1 cellular context compared by ENCODE assay signal in the genomic region with DNA sequence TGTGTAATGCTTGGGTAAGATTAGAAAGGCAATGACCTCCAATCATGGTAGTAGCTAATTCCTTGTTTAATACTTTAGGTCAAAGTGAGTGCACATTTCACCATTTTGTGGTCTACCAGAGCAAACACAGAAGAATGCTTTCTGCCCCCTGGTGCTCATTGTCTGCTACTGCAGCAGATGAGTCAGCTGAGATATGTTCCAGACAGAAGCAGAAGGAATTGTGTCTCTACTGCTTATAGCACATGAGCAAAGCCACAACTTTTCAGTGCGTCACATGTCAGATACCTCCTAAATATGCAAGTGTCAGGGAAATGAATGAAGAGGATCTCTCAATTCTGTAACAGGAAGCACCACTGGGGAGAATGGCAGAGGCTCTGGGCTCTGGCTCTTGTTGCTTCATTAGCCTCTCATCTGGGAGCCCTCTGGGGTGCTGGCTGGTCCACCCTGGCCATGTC.
TF ChIP-seq lines count a peak whose summit lies in the region.

No MANE protein-coding gene starts in this region.

TF ChIP-seq in HepG2, 621 proteins besides CTCF, POLR2A, EP300 and RAD21 (continued from another document and continues in another):
- TF ChIP-seq, protein P1, sequence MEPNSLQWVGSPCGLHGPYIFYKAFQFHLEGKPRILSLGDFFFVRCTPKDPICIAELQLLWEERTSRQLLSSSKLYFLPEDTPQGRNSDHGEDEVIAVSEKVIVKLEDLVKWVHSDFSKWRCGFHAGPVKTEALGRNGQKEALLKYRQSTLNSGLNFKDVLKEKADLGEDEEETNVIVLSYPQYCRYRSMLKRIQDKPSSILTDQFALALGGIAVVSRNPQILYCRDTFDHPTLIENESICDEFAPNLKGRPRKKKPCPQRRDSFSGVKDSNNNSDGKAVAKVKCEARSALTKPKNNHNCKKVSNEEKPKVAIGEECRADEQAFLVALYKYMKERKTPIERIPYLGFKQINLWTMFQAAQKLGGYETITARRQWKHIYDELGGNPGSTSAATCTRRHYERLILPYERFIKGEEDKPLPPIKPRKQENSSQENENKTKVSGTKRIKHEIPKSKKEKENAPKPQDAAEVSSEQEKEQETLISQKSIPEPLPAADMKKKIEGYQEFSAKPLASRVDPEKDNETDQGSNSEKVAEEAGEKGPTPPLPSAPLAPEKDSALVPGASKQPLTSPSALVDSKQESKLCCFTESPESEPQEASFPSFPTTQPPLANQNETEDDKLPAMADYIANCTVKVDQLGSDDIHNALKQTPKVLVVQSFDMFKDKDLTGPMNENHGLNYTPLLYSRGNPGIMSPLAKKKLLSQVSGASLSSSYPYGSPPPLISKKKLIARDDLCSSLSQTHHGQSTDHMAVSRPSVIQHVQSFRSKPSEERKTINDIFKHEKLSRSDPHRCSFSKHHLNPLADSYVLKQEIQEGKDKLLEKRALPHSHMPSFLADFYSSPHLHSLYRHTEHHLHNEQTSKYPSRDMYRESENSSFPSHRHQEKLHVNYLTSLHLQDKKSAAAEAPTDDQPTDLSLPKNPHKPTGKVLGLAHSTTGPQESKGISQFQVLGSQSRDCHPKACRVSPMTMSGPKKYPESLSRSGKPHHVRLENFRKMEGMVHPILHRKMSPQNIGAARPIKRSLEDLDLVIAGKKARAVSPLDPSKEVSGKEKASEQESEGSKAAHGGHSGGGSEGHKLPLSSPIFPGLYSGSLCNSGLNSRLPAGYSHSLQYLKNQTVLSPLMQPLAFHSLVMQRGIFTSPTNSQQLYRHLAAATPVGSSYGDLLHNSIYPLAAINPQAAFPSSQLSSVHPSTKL (CRISPR knock-in tag; IDR thresholded peaks at IDR 0.05), result peak; percentile 50
- TF ChIP-seq ZNF7 (CRISPR knock-in tag; IDR thresholded peaks at IDR 0.05) (no peak), ELF3 (CRISPR knock-in tag; IDR thresholded peaks at IDR 0.05) (peak; percentile 49; the same call in 1 of the 2 replicates), LCORL (IDR thresholded peaks at IDR 0.05) (no peak), LCORL (CRISPR knock-in tag; IDR thresholded peaks at IDR 0.05) (no peak), ZNF12 (CRISPR knock-in tag; IDR thresholded peaks at IDR 0.05) (no peak), MIER2 (CRISPR knock-in tag; IDR thresholded peaks at IDR 0.05) (no peak), SP140L (CRISPR knock-in tag; IDR thresholded peaks at IDR 0.05; ENCODE audit: borderline replicate concordance) (no peak), NPAS2 (CRISPR knock-in tag; IDR thresholded peaks at IDR 0.05; ENCODE audit: borderline replicate concordance) (no peak), ZNF292 (CRISPR knock-in tag; IDR thresholded peaks at IDR 0.05; ENCODE audit: borderline replicate concordance, low read depth) (no peak), MAFF (IDR thresholded peaks at IDR 0.05; ENCODE audit: low read depth, low read length) (0 out of 2 replicates have a peak, but pooled peaks have one; percentile 7), SSRP1 (CRISPR knock-in tag; IDR thresholded peaks at IDR 0.05) (0 out of 2 replicates have a peak, but pooled peaks have one; percentile 80), NFRKB (IDR thresholded peaks at IDR 0.05) (no peak), ZNF207 (IDR thresholded peaks at IDR 0.05; ENCODE audit: borderline replicate concordance) (no peak), TOPORS (CRISPR knock-in tag; IDR thresholded peaks at IDR 0.05) (no peak), MLLT10 (CRISPR knock-in tag; IDR thresholded peaks at IDR 0.05) (no peak), RFX5 (IDR thresholded peaks at IDR 0.05; ENCODE audit: low read depth, low read length) (no peak), CREM (IDR thresholded peaks at IDR 0.05) (no peak), CREM (CRISPR knock-in tag; IDR thresholded peaks at IDR 0.05) (no peak), TCF12 (IDR thresholded peaks at IDR 0.05) (no peak), TCF12 (CRISPR knock-in tag; IDR thresholded peaks at IDR 0.05) (no peak), ZSCAN29 (CRISPR knock-in tag; conservative IDR thresholded peaks at IDR 0.05) (peak; percentile 95; the same call in 1 of the 2 replicates), SIX1 (CRISPR knock-in tag; IDR thresholded peaks at IDR 0.05; ENCODE audit: borderline replicate concordance) (no peak), CCDC6 (CRISPR knock-in tag; IDR thresholded peaks at IDR 0.05) (no peak), HMGA1 (CRISPR knock-in tag; conservative IDR thresholded peaks at IDR 0.05) (no peak), CENPX (CRISPR knock-in tag; IDR thresholded peaks at IDR 0.05) (no peak), TCF7 (IDR thresholded peaks at IDR 0.05; ENCODE audit: low read depth) (no peak), ZNF256 (CRISPR knock-in tag; conservative IDR thresholded peaks at IDR 0.05) (no peak), NCOA2 (CRISPR knock-in tag; IDR thresholded peaks at IDR 0.05) (no peak), SMAD3 (CRISPR knock-in tag; IDR thresholded peaks at IDR 0.05) (no peak), RARA (CRISPR knock-in tag; IDR thresholded peaks at IDR 0.05) (peak; percentile 39; the same call in 1 of the 2 replicates), ZNF367 (CRISPR knock-in tag; IDR thresholded peaks at IDR 0.05; ENCODE audit: borderline replicate concordance) (no peak), HNF4G (IDR thresholded peaks at IDR 0.05; ENCODE audit: borderline replicate concordance, low read depth, low read length) (no peak), HNF4G (CRISPR knock-in tag; IDR thresholded peaks at IDR 0.05; ENCODE audit: borderline replicate concordance, low read depth) (no peak), ZNF839 (CRISPR knock-in tag; IDR thresholded peaks at IDR 0.05; ENCODE audit: borderline replicate concordance) (no peak), ZNF564 (CRISPR knock-in tag; IDR thresholded peaks at IDR 0.05) (no peak), HNRNPL (IDR thresholded peaks at IDR 0.05; ENCODE audit: low read depth, low read length) (no peak), RBAK (CRISPR knock-in tag; IDR thresholded peaks at IDR 0.05) (no peak), PITX1 (CRISPR knock-in tag; IDR thresholded peaks at IDR 0.05) (0 out of 2 replicates have a peak, but pooled peaks have one; percentile 15), TBX3 (IDR thresholded peaks at IDR 0.05; ENCODE audit: borderline replicate concordance) (no peak), YEATS2 (CRISPR knock-in tag; IDR thresholded peaks at IDR 0.05; ENCODE audit: borderline replicate concordance) (0 out of 2 replicates have a peak, but pooled peaks have one; percentile 52)
- TF ChIP-seq, protein P2, sequence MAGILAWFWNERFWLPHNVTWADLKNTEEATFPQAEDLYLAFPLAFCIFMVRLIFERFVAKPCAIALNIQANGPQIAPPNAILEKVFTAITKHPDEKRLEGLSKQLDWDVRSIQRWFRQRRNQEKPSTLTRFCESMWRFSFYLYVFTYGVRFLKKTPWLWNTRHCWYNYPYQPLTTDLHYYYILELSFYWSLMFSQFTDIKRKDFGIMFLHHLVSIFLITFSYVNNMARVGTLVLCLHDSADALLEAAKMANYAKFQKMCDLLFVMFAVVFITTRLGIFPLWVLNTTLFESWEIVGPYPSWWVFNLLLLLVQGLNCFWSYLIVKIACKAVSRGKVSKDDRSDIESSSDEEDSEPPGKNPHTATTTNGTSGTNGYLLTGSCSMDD (CRISPR knock-in tag; IDR thresholded peaks at IDR 0.05), result no peak
- TF ChIP-seq, protein P3, sequence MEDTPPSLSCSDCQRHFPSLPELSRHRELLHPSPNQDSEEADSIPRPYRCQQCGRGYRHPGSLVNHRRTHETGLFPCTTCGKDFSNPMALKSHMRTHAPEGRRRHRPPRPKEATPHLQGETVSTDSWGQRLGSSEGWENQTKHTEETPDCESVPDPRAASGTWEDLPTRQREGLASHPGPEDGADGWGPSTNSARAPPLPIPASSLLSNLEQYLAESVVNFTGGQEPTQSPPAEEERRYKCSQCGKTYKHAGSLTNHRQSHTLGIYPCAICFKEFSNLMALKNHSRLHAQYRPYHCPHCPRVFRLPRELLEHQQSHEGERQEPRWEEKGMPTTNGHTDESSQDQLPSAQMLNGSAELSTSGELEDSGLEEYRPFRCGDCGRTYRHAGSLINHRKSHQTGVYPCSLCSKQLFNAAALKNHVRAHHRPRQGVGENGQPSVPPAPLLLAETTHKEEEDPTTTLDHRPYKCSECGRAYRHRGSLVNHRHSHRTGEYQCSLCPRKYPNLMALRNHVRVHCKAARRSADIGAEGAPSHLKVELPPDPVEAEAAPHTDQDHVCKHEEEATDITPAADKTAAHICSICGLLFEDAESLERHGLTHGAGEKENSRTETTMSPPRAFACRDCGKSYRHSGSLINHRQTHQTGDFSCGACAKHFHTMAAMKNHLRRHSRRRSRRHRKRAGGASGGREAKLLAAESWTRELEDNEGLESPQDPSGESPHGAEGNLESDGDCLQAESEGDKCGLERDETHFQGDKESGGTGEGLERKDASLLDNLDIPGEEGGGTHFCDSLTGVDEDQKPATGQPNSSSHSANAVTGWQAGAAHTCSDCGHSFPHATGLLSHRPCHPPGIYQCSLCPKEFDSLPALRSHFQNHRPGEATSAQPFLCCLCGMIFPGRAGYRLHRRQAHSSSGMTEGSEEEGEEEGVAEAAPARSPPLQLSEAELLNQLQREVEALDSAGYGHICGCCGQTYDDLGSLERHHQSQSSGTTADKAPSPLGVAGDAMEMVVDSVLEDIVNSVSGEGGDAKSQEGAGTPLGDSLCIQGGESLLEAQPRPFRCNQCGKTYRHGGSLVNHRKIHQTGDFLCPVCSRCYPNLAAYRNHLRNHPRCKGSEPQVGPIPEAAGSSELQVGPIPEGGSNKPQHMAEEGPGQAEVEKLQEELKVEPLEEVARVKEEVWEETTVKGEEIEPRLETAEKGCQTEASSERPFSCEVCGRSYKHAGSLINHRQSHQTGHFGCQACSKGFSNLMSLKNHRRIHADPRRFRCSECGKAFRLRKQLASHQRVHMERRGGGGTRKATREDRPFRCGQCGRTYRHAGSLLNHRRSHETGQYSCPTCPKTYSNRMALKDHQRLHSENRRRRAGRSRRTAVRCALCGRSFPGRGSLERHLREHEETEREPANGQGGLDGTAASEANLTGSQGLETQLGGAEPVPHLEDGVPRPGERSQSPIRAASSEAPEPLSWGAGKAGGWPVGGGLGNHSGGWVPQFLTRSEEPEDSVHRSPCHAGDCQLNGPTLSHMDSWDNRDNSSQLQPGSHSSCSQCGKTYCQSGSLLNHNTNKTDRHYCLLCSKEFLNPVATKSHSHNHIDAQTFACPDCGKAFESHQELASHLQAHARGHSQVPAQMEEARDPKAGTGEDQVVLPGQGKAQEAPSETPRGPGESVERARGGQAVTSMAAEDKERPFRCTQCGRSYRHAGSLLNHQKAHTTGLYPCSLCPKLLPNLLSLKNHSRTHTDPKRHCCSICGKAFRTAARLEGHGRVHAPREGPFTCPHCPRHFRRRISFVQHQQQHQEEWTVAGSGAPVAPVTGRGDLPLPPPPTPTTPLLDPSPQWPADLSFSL (CRISPR knock-in tag; IDR thresholded peaks at IDR 0.05), result no peak
- TF ChIP-seq, protein P4, sequence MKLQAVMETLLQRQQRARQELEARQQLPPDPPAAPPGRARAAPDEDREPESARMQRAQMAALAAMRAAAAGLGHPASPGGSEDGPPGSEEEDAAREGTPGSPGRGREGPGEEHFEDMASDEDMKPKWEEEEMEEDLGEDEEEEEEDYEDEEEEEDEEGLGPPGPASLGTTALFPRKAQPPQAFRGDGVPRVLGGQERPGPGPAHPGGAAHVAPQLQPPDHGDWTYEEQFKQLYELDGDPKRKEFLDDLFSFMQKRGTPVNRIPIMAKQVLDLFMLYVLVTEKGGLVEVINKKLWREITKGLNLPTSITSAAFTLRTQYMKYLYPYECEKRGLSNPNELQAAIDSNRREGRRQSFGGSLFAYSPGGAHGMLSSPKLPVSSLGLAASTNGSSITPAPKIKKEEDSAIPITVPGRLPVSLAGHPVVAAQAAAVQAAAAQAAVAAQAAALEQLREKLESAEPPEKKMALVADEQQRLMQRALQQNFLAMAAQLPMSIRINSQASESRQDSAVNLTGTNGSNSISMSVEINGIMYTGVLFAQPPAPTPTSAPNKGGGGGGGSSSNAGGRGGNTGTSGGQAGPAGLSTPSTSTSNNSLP (IDR thresholded peaks at IDR 0.05; ENCODE audit: low read depth, low read length), result no peak
- TF ChIP-seq, protein P5, sequence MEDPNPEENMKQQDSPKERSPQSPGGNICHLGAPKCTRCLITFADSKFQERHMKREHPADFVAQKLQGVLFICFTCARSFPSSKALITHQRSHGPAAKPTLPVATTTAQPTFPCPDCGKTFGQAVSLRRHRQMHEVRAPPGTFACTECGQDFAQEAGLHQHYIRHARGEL (CRISPR knock-in tag; IDR thresholded peaks at IDR 0.05), result no peak
- TF ChIP-seq, protein P6, sequence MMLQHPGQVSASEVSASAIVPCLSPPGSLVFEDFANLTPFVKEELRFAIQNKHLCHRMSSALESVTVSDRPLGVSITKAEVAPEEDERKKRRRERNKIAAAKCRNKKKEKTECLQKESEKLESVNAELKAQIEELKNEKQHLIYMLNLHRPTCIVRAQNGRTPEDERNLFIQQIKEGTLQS (CRISPR knock-in tag; IDR thresholded peaks at IDR 0.05), result no peak
- TF ChIP-seq, protein P7, sequence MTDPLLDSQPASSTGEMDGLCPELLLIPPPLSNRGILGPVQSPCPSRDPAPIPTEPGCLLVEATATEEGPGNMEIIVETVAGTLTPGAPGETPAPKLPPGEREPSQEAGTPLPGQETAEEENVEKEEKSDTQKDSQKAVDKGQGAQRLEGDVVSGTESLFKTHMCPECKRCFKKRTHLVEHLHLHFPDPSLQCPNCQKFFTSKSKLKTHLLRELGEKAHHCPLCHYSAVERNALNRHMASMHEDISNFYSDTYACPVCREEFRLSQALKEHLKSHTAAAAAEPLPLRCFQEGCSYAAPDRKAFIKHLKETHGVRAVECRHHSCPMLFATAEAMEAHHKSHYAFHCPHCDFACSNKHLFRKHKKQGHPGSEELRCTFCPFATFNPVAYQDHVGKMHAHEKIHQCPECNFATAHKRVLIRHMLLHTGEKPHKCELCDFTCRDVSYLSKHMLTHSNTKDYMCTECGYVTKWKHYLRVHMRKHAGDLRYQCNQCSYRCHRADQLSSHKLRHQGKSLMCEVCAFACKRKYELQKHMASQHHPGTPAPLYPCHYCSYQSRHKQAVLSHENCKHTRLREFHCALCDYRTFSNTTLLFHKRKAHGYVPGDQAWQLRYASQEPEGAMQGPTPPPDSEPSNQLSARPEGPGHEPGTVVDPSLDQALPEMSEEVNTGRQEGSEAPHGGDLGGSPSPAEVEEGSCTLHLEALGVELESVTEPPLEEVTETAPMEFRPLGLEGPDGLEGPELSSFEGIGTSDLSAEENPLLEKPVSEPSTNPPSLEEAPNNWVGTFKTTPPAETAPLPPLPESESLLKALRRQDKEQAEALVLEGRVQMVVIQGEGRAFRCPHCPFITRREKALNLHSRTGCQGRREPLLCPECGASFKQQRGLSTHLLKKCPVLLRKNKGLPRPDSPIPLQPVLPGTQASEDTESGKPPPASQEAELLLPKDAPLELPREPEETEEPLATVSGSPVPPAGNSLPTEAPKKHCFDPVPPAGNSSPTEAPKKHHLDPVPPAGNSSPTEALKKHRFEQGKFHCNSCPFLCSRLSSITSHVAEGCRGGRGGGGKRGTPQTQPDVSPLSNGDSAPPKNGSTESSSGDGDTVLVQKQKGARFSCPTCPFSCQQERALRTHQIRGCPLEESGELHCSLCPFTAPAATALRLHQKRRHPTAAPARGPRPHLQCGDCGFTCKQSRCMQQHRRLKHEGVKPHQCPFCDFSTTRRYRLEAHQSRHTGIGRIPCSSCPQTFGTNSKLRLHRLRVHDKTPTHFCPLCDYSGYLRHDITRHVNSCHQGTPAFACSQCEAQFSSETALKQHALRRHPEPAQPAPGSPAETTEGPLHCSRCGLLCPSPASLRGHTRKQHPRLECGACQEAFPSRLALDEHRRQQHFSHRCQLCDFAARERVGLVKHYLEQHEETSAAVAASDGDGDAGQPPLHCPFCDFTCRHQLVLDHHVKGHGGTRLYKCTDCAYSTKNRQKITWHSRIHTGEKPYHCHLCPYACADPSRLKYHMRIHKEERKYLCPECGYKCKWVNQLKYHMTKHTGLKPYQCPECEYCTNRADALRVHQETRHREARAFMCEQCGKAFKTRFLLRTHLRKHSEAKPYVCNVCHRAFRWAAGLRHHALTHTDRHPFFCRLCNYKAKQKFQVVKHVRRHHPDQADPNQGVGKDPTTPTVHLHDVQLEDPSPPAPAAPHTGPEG (CRISPR knock-in tag; IDR thresholded peaks at IDR 0.05), result no peak
